Comparison of ENCODE assay signal across 8 cellular contexts in the genomic region with DNA sequence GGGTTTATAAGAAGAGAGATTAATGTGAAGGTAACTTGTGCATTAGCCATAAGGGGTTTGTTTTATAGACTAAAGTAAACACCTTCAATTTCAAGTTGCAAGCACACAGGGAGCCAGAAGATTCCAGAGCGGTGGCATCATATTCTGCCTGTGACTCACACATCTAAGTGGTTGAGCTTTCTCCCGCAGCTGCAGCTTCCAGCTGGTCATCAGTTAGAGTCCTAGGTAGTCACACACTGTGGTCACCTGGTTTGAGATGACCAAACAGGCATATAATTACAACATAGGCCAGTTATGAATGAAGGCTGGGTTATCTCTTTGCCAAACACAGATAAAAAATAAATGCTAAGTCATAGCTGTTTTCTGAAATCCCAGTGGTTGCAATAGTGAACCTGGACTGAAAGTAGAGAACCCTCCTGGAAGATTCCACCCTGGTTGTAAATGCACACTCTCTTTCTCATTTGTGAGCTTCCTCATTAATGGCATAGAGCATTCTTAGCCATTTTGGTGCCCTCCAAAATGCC.
DNase-seq lines count a peak whose midpoint lies in the region; ATAC-seq and TF ChIP-seq lines count a peak whose summit lies in the region.

No MANE protein-coding gene starts in this region.

- TF ChIP-seq RAD21 in HCT116 (IDR thresholded peaks at IDR 0.05; ENCODE audit: low read depth), result no peak

- intact Hi-C loops in HCT116 (cut with micrococcal nuclease), result no loop called here

- peak overlapping the region; percentile 15; the same call in 1 of the 2 replicates for H3K9ac ChIP-seq in HCT116 (ENCODE audit: low read length)

- peak overlapping the region; percentile 68 for H3K4me2 ChIP-seq in HCT116 (ENCODE audit: low read length)

- no peak for TF ChIP-seq CTCF in HCT116 (IDR thresholded peaks at IDR 0.05 in 2 of 3, conservative IDR thresholded peaks at IDR 0.05 in 1 of 3; ENCODE audit: borderline replicate concordance in 1 of 3, insufficient read depth in 1 of 3, low read depth in 2 of 3, low read length in 2 of 3)
- TF ChIP-seq CTCF in Peyer's patch (IDR thresholded peaks at IDR 0.05), result no peak
- TF ChIP-seq CTCF in foreskin fibroblast (IDR thresholded peaks at IDR 0.05; ENCODE audit: low read depth, low read length), result no peak

- peak; percentile 91 for ATAC-seq in HCT116

- POLR2A ChIA-PET in HCT116 (lab: Charles Lee), result no interaction called here

- H2AFZ ChIP-seq in HCT116 (ENCODE audit: low read depth, low read length, poor library complexity, severe bottlenecking), result no peak overlapping the region

- no peaks in the 10 kb centered on the region for H3K9me2 ChIP-seq in HCT116 (ENCODE audit: insufficient read depth)

- H3K79me2 ChIP-seq in HCT116 (ENCODE audit: insufficient read depth, low read length), result no peaks in the 10 kb centered on the region

- no peaks in the 10 kb centered on the region for H3K36me3 ChIP-seq in HCT116 (ENCODE audit: control insufficient read depth in 1 of 2, insufficient read depth in 2 of 2, low read length in 2 of 2)
- H3K36me3 ChIP-seq in Peyer's patch, result no peaks in the 10 kb centered on the region

- no peak overlapping the region for H3K4me3 ChIP-seq in HCT116 (replicated peaks in 1 of 2; ENCODE audit: low read depth in 1 of 2, low read length in 2 of 2)
- no peak overlapping the region for H3K4me3 ChIP-seq in Peyer's patch
- no peak overlapping the region for H3K4me3 ChIP-seq in foreskin fibroblast (ENCODE audit: low read depth in 1 of 2, low read length in 2 of 2)
- no peak overlapping the region for H3K4me3 ChIP-seq in skeletal muscle cell (ENCODE audit: low read depth, low read length)

- no TSS peak for BruUV-seq in HCT116 (replicated peaks; lab: Mats Ljungman, UMichigan)

- H3K27ac ChIP-seq in HCT116 (ENCODE audit: low read depth, low read length) (peak overlapping the region; percentile 12; the same call in 1 of the 2 replicates), Peyer's patch (peak overlapping the region in 1 of 4 donors; percentile 41)

- RAD21 ChIA-PET in HCT116 (lab: Charles Lee; ENCODE audit: low non-redundant PET in 1 of 2, low total read pairs in 2 of 2, uncharacterized antibody in 2 of 2, unreplicated experiment in 2 of 2), result no interaction called here

- H3K4me1 ChIP-seq in HCT116 (ENCODE audit: control insufficient read depth in 1 of 2, insufficient read depth in 2 of 2, low read length in 2 of 2) (peaks cover 40 to 44% of the 10 kb centered on the region in 2 experiments), Peyer's patch (peaks cover 0 to 8% (median 0%) of the 10 kb centered on the region in 4 donors)

- no peak for TF ChIP-seq POLR2A in HCT116 (IDR thresholded peaks at IDR 0.05; ENCODE audit: borderline replicate concordance, extremely low read depth, insufficient read depth, insufficient read length)
- TF ChIP-seq POLR2A in Peyer's patch (IDR thresholded peaks at IDR 0.05), result no peak

- H3K27me3 ChIP-seq in HCT116 (ENCODE audit: insufficient read depth, low read length), result no peaks in the 10 kb centered on the region
- no peaks in the 10 kb centered on the region for H3K27me3 ChIP-seq in Peyer's patch

- DNase-seq in HCT116 (ENCODE audit: low read depth, low spot score) (peak; percentile 86), Peyer's patch (peak in 2 of 3 donors; percentile 51 to 68), foreskin fibroblast (peak; percentile 94 to 97), skeletal muscle cell (ENCODE audit: low read depth) (peak; percentile 90), midbrain (lab: John Stamatoyannopoulos, UW) (no peak), NCI-H1105 treated with DMSO at 0.1 percent for 48 hours (lab: John Stamatoyannopoulos, UW) (no peak)
- no peak for DNase-seq in stimulated activated CD4-positive, alpha-beta T cell treated with anti-CD3 and anti-CD28 coated beads, Interleukin-2, amount 100 ng/mL, for 48 hours
- no peak for DNase-seq in activated CD4-positive, alpha-beta T cell treated with anti-CD3 and anti-CD28 coated beads for 4 hours

- CTCF ChIA-PET in HCT116 (lab: Charles Lee), result no interaction called here

- H3K9me3 ChIP-seq in HCT116 (ENCODE audit: control insufficient read depth in 1 of 2, insufficient read depth in 1 of 2, low read depth in 1 of 2, low read length in 2 of 2), result no peaks in the 10 kb centered on the region
- H3K9me3 ChIP-seq in Peyer's patch, result no peaks in the 10 kb centered on the region

- no peaks in the 10 kb centered on the region for H4K20me1 ChIP-seq in HCT116 (ENCODE audit: insufficient read depth)

TF ChIP-seq in HCT116, 20 proteins besides CTCF, POLR2A, EP300 and RAD21:
- TF ChIP-seq JUND (IDR thresholded peaks at IDR 0.05) (peak; percentile 94), POLR2AphosphoS5 (IDR thresholded peaks at IDR 0.05; ENCODE audit: low read depth, low read length) (no peak; the same call in 1 of the 2 replicates), ZFX (IDR thresholded peaks at IDR 0.05) (no peak), EGR1 (IDR thresholded peaks at IDR 0.05; ENCODE audit: low read depth) (no peak), TCF7L2 (IDR thresholded peaks at IDR 0.05; ENCODE audit: borderline replicate concordance, extremely low read depth, insufficient read depth, insufficient read length) (peak; percentile 85), FOSL1 (IDR thresholded peaks at IDR 0.05; ENCODE audit: low read depth) (peak; percentile 92), SRF (IDR thresholded peaks at IDR 0.05; ENCODE audit: low read depth) (peak; percentile 70), CEBPB (IDR thresholded peaks at IDR 0.05; ENCODE audit: low read depth) (peak; percentile 76), YY1 (IDR thresholded peaks at IDR 0.05; ENCODE audit: extremely low read depth, insufficient replicate concordance, low read depth, low read length) (no peak), EZH2phosphoT487 (IDR thresholded peaks at IDR 0.05; ENCODE audit: borderline replicate concordance) (no peak), ELF1 (IDR thresholded peaks at IDR 0.05; ENCODE audit: borderline replicate concordance, low read depth) (no peak), SIN3A (IDR thresholded peaks at IDR 0.05; ENCODE audit: low read depth) (peak; percentile 86), SP1 (IDR thresholded peaks at IDR 0.05; ENCODE audit: low read depth) (peak; percentile 83), EZH2 (IDR thresholded peaks at IDR 0.05) (no peak), ZNF274 (IDR thresholded peaks at IDR 0.05; ENCODE audit: low read depth, low read length) (no peak), CBX3 (IDR thresholded peaks at IDR 0.05; ENCODE audit: low read depth) (peak; percentile 92)
- TF ChIP-seq, protein P1, sequence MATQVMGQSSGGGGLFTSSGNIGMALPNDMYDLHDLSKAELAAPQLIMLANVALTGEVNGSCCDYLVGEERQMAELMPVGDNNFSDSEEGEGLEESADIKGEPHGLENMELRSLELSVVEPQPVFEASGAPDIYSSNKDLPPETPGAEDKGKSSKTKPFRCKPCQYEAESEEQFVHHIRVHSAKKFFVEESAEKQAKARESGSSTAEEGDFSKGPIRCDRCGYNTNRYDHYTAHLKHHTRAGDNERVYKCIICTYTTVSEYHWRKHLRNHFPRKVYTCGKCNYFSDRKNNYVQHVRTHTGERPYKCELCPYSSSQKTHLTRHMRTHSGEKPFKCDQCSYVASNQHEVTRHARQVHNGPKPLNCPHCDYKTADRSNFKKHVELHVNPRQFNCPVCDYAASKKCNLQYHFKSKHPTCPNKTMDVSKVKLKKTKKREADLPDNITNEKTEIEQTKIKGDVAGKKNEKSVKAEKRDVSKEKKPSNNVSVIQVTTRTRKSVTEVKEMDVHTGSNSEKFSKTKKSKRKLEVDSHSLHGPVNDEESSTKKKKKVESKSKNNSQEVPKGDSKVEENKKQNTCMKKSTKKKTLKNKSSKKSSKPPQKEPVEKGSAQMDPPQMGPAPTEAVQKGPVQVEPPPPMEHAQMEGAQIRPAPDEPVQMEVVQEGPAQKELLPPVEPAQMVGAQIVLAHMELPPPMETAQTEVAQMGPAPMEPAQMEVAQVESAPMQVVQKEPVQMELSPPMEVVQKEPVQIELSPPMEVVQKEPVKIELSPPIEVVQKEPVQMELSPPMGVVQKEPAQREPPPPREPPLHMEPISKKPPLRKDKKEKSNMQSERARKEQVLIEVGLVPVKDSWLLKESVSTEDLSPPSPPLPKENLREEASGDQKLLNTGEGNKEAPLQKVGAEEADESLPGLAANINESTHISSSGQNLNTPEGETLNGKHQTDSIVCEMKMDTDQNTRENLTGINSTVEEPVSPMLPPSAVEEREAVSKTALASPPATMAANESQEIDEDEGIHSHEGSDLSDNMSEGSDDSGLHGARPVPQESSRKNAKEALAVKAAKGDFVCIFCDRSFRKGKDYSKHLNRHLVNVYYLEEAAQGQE (IDR thresholded peaks at IDR 0.05; ENCODE audit: low read depth), result no peak
- TF ChIP-seq, protein P2, sequence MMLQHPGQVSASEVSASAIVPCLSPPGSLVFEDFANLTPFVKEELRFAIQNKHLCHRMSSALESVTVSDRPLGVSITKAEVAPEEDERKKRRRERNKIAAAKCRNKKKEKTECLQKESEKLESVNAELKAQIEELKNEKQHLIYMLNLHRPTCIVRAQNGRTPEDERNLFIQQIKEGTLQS (IDR thresholded peaks at IDR 0.05), result peak; percentile 89
- TF ChIP-seq, protein P3, sequence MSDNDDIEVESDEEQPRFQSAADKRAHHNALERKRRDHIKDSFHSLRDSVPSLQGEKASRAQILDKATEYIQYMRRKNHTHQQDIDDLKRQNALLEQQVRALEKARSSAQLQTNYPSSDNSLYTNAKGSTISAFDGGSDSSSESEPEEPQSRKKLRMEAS (IDR thresholded peaks at IDR 0.05), result peak; percentile 62
TF ChIP-seq in HCT116: peak in this region for 10.

Comparison
In these comparisons a context has a peak if more than half of its experiments do, and no peak if none do; other contexts are left out.
1. DNase-seq: peak in HCT116 (single experiment), Peyer's patch (2 of 3), foreskin fibroblast (2 of 2) and skeletal muscle cell (single experiment); none in stimulated activated CD4-positive, alpha-beta T cell treated with anti-CD3 and anti-CD28 coated beads, Interleukin-2, amount 100 ng/mL, for 48 hours (0 of 2), midbrain (single experiment), activated CD4-positive, alpha-beta T cell treated with anti-CD3 and anti-CD28 coated beads for 4 hours (0 of 2) and NCI-H1105 treated with DMSO at 0.1 percent for 48 hours (single experiment).